Comparison of ENCODE assay signal across 8 cellular contexts in genomic region chr2:8065191-8065590, GRCh38.
"Had no signal": no experiment of that assay in that cellular context is flagged by ENCODE, and none has a peak within 500 bp of the region (broad histone marks: within the 10 kb centered on the region; RNA-seq: fewer than 3 reads in every experiment).

No MANE protein-coding gene starts in this region.

- DNase-seq: H9, HCEC 1CT, KBM-7 had no signal

- H3K4me3 Mint-ChIP-seq: GM23338, H9, IgD-negative memory B cell had no signal

- FAIRE-seq: H1, H54, HTR-8/SVneo had no signal

- H2AFZ ChIP-seq: GM23338 had no signal

- H3K27ac Mint-ChIP-seq: GM23338, H9, IgD-negative memory B cell had no signal

- H3K4me1 Mint-ChIP-seq: IgD-negative memory B cell had no signal

- H3K36me3 Mint-ChIP-seq: IgD-negative memory B cell had no signal

- H3K4me3 ChIP-seq: GM23338 had no signal

- H3K4me2 ChIP-seq: GM23338 had no signal

- ATAC-seq: GM23338 had no signal
